30 cellular contexts compared by ENCODE assay signal in genomic region chr9:19901586-19901985, GRCh38.
"Had no signal": no experiment of that assay in that cellular context is flagged by ENCODE, and none has a peak within 500 bp of the region (broad histone marks: within the 10 kb centered on the region; RNA-seq: fewer than 3 reads in every experiment).

No MANE protein-coding gene starts in this region.

- H3K4me3 Mint-ChIP-seq: activated CD4-positive, alpha-beta T cell treated with anti-CD3 and anti-CD28 coated beads for 36 hours; activated CD4-positive, alpha-beta T cell treated with anti-CD3 and anti-CD28 coated beads, Interleukin-2, amount 10 ng/mL, durations not matched to agents 7 days and 5 days; activated naive CD4-positive, alpha-beta T cell treated with anti-CD3 and anti-CD28 coated beads, Interleukin-2, amount 10 ng/mL, durations not matched to agents 7 days and 5 days; activated naive CD8-positive, alpha-beta T cell treated with anti-CD3 and anti-CD28 coated beads for 36 hours; T-helper 1 cell treated with Interleukin-12 subunit alpha and Interleukin-12 subunit beta and Interleukin-4 antibody, amounts not matched to agents 30 μg/mL and 1 μg/mL, for 36 hours; T-helper 2 cell treated with Interferon-gamma antibody and Interleukin-4, amounts not matched to agents 5 μg/mL and 100 μg/mL, for 36 hours had no signal

- DNase-seq: activated CD4-positive, alpha-beta T cell treated with anti-CD3 and anti-CD28 coated beads for 36 hours; activated CD4-positive, alpha-beta T cell treated with anti-CD3 and anti-CD28 coated beads, Interleukin-2, amount 10 ng/mL, durations not matched to agents 7 days and 5 days; activated CD4-positive, alpha-beta T cell treated with anti-CD3 and anti-CD28 coated beads, Interleukin-2, amount 50 U/mL, for 48 hours; activated CD8-positive, alpha-beta memory T cell treated with anti-CD3 and anti-CD28 coated beads, Interleukin-2, amount 50 U/mL, for 4 hours; activated effector memory CD4-positive, alpha-beta T cell treated with Interleukin-2 at 50 U/mL for 16 hours; activated naive CD4-positive, alpha-beta T cell treated with anti-CD3 and anti-CD28 coated beads, Interleukin-2, amount 10 ng/mL, durations not matched to agents 7 days and 5 days; activated naive CD8-positive, alpha-beta T cell treated with anti-CD3 and anti-CD28 coated beads for 36 hours; activated T-cell treated with anti-CD3 and anti-CD28 coated beads for 4 hours; activated T-cell treated with anti-CD3 and anti-CD28 coated beads, Interleukin-2, amount 50 U/mL, for 48 hours; amniotic stem cell; aorta; brain microvascular endothelial cell; central memory CD4-positive, alpha-beta T cell; Kasumi-1; MG63; NCI-H1048; NCI-H1105 treated with DMSO at 0.1 percent for 48 hours; NCI-H1436; NCI-H1694 treated with DMSO at 0.1 percent for 48 hours; NCI-H2029; NCI-H2171; NCI-H510A; NCI-H526; NCI-H748 treated with DMSO at 0.1 percent for 48 hours; SHP77 treated with DMSO at 0.1 percent for 48 hours; SK-N-SH had no signal

- H3K4me1 Mint-ChIP-seq: activated CD4-positive, alpha-beta T cell treated with anti-CD3 and anti-CD28 coated beads for 36 hours; activated naive CD4-positive, alpha-beta T cell treated with anti-CD3 and anti-CD28 coated beads, Interleukin-2, amount 10 ng/mL, durations not matched to agents 7 days and 5 days had no signal

- H3K9me3 ChIP-seq: MG63, SJSA1, SK-N-SH had no signal

- H3K36me3 ChIP-seq: brain microvascular endothelial cell, MG63, SJSA1 had no signal

- ATAC-seq: activated CD4-positive, alpha-beta T cell treated with anti-CD3 and anti-CD28 coated beads for 36 hours; Panc1 had no signal

- H3K4me1 ChIP-seq: SJSA1 had no signal

- H3K36me3 Mint-ChIP-seq: activated naive CD4-positive, alpha-beta T cell treated with anti-CD3 and anti-CD28 coated beads, Interleukin-2, amount 10 ng/mL, durations not matched to agents 7 days and 5 days; activated naive CD8-positive, alpha-beta T cell treated with anti-CD3 and anti-CD28 coated beads for 36 hours had no signal

- H3K27me3 ChIP-seq: brain microvascular endothelial cell, SJSA1 had no signal

- H3K9me3 Mint-ChIP-seq: activated naive CD4-positive, alpha-beta T cell treated with anti-CD3 and anti-CD28 coated beads, Interleukin-2, amount 10 ng/mL, durations not matched to agents 7 days and 5 days; activated naive CD8-positive, alpha-beta T cell treated with anti-CD3 and anti-CD28 coated beads for 36 hours; T-helper 2 cell treated with Interferon-gamma antibody and Interleukin-4, amounts not matched to agents 5 μg/mL and 100 μg/mL, for 36 hours had no signal

- H3K4me3 ChIP-seq: MG63, SJSA1 had no signal

- H3K27ac ChIP-seq: brain microvascular endothelial cell, SJSA1 had no signal

- H3K27ac Mint-ChIP-seq: activated CD4-positive, alpha-beta T cell treated with anti-CD3 and anti-CD28 coated beads for 36 hours; activated CD4-positive, alpha-beta T cell treated with anti-CD3 and anti-CD28 coated beads, Interleukin-2, amount 10 ng/mL, durations not matched to agents 7 days and 5 days; activated naive CD4-positive, alpha-beta T cell treated with anti-CD3 and anti-CD28 coated beads, Interleukin-2, amount 10 ng/mL, durations not matched to agents 7 days and 5 days; activated naive CD8-positive, alpha-beta T cell treated with anti-CD3 and anti-CD28 coated beads for 36 hours; T-helper 1 cell treated with Interleukin-12 subunit alpha and Interleukin-12 subunit beta and Interleukin-4 antibody, amounts not matched to agents 30 μg/mL and 1 μg/mL, for 36 hours; T-helper 2 cell treated with Interferon-gamma antibody and Interleukin-4, amounts not matched to agents 5 μg/mL and 100 μg/mL, for 36 hours had no signal
